ENCODE assay signal across 8 cellular contexts in genomic region chr14:65103150-65103760, GRCh38. TPM values are rescaled to one million over a fixed set of nuclear protein-coding genes. Genes with fewer than 3 reads are reported as not detected.
DNase-seq lines count a peak whose midpoint lies in the region; ATAC-seq and TF ChIP-seq lines count a peak whose summit lies in the region.

No MANE protein-coding gene starts in this region.

- TF ChIP-seq POLR2A in spleen (IDR thresholded peaks at IDR 0.05) = no peak

- peak overlapping the region; percentile 70 for H3K27ac Mint-ChIP-seq in activated CD8-positive, alpha-beta memory T cell treated with anti-CD3 and anti-CD28 coated beads, Interleukin-2, amount 10 ng/mL, durations not matched to agents 7 days and 5 days
- H3K27ac Mint-ChIP-seq in WTC11 = no peak overlapping the region

- 15% methylated on average over 21 of the region's 22 CpGs for WGBS in hepatocyte (ENCODE audit: low lambda C conversion rate, missing lambda C conversion rate)
- WGBS in spleen, 5 donors = 8 to 11% (median 8%) methylated on average over 14 to 22 of the region's 22 CpGs

- peak overlapping the region; percentile 72 for H2AFZ ChIP-seq in MM.1S (ENCODE audit: low read length)
- peak overlapping the region; percentile 74 for H2AFZ ChIP-seq in hepatocyte

- H3K36me3 ChIP-seq in MM.1S (replicated peaks; ENCODE audit: insufficient read depth, low read length) = no peaks in the 10 kb centered on the region
- no peaks in the 10 kb centered on the region for H3K36me3 ChIP-seq in hepatocyte (replicated peaks; ENCODE audit: insufficient read depth, low read depth)
- peaks cover 0 to 9% (median 0%) of the 10 kb centered on the region in 6 donors for H3K36me3 ChIP-seq in spleen

- H3K27ac ChIP-seq in MM.1S (ENCODE audit: low read length) (no peak overlapping the region), hepatocyte (peak overlapping the region; percentile 76), spleen (peak overlapping the region; percentile 72 to 99 (median 96))

- intact Hi-C loops in spleen (cut with DNase I; ENCODE audit: low total_unique reads) = no loop called here

- no peaks in the 10 kb centered on the region for H3K9me3 ChIP-seq in MM.1S (replicated peaks; ENCODE audit: insufficient read depth, low read length)
- H3K9me3 ChIP-seq in hepatocyte (ENCODE audit: low read depth) = no peaks in the 10 kb centered on the region
- H3K9me3 ChIP-seq in spleen = no peaks in the 10 kb centered on the region

- peak overlapping the region; percentile 74 for H3K4me3 ChIP-seq in MM.1S (ENCODE audit: low read length)
- peak overlapping the region; percentile 20 for H3K4me3 ChIP-seq in hepatocyte
- H3K4me3 ChIP-seq in spleen = peak overlapping the region; percentile 63 to 96 (median 90)

- H3K4me1 ChIP-seq in MM.1S (ENCODE audit: low read length) = 0 out of 2 replicates have a peak, but pooled peaks cover 4% of the 10 kb centered on the region
- no peaks in the 10 kb centered on the region for H3K4me1 ChIP-seq in hepatocyte (ENCODE audit: insufficient read depth)
- H3K4me1 ChIP-seq in spleen = peaks cover 29 to 43% (median 37%) of the 10 kb centered on the region in 6 donors

- H3K9me3 Mint-ChIP-seq in activated CD8-positive, alpha-beta memory T cell treated with anti-CD3 and anti-CD28 coated beads, Interleukin-2, amount 10 ng/mL, durations not matched to agents 7 days and 5 days (ENCODE audit: low read depth) = no peaks in the 10 kb centered on the region
- H3K9me3 Mint-ChIP-seq in WTC11 = no peaks in the 10 kb centered on the region

- no peaks in the 10 kb centered on the region for H4K20me1 ChIP-seq in MM.1S (ENCODE audit: insufficient read depth, low read length)
- H4K20me1 ChIP-seq in hepatocyte (ENCODE audit: insufficient read depth, poor library complexity, severe bottlenecking) = no peaks in the 10 kb centered on the region

- H3K79me2 ChIP-seq in MM.1S (ENCODE audit: low read length) (peaks cover 20% of the 10 kb centered on the region), hepatocyte (peaks cover 36% of the 10 kb centered on the region)

- ATAC-seq in activated CD8-positive, alpha-beta memory T cell treated with anti-CD3 and anti-CD28 coated beads, Interleukin-2, amount 10 ng/mL, durations not matched to agents 7 days and 5 days = no peak
- ATAC-seq in WTC11 (peak; percentile 3), GM19023 (IDR thresholded peaks at IDR 0.05; ENCODE audit: unreplicated experiment) (no peak)

- H3K27me3 ChIP-seq in MM.1S (replicated peaks; ENCODE audit: insufficient read depth, low read length) = no peaks in the 10 kb centered on the region
- no peaks in the 10 kb centered on the region for H3K27me3 ChIP-seq in hepatocyte
- no peaks in the 10 kb centered on the region for H3K27me3 ChIP-seq in spleen (replicated peaks in 1 of 7)

- H3F3A ChIP-seq in MM.1S (ENCODE audit: insufficient read depth, low read length) = no peaks in the 10 kb centered on the region

- POLR2A ChIA-PET in WTC11 (lab: Charles Lee) = interaction anchor here (1.9 kb wide), 1 partner anchor 116 kb away, joined by 5 read pairs; the partner anchor contains the start of gene FNTB

- peak overlapping the region; percentile 31; the same call in 1 of the 2 replicates for H3K9ac ChIP-seq in MM.1S (ENCODE audit: low read length)

- peaks cover 42% of the 10 kb centered on the region for H3K4me1 Mint-ChIP-seq in activated CD8-positive, alpha-beta memory T cell treated with anti-CD3 and anti-CD28 coated beads, Interleukin-2, amount 10 ng/mL, durations not matched to agents 7 days and 5 days
- H3K4me1 Mint-ChIP-seq in WTC11 = peaks cover 16% of the 10 kb centered on the region

- H3K27me3 Mint-ChIP-seq in activated CD8-positive, alpha-beta memory T cell treated with anti-CD3 and anti-CD28 coated beads, Interleukin-2, amount 10 ng/mL, durations not matched to agents 7 days and 5 days = peaks cover 5% of the 10 kb centered on the region
- no peaks in the 10 kb centered on the region for H3K27me3 Mint-ChIP-seq in WTC11 (ENCODE audit: low read depth)

- DNase-seq in activated CD8-positive, alpha-beta memory T cell treated with anti-CD3 and anti-CD28 coated beads, Interleukin-2, amount 10 ng/mL, durations not matched to agents 7 days and 5 days = no peak
- DNase-seq in activated CD8-positive, alpha-beta memory T cell treated with anti-CD3 and anti-CD28 coated beads, Interleukin-2, amount 50 U/mL, for 4 hours = no peak
- DNase-seq in MM.1S (peak; percentile 12), WTC11 (ENCODE audit: low spot score) (no peak), hepatocyte (ENCODE audit: low spot score) (peak; percentile 29), spleen (peak; percentile 84), NCI-H2029 (lab: John Stamatoyannopoulos, UW) (no peak)

- CTCF ChIA-PET in activated CD8-positive, alpha-beta memory T cell treated with anti-CD3 and anti-CD28 coated beads, Interleukin-2, amount 10 ng/mL, durations not matched to agents 7 days and 5 days (lab: Charles Lee) = interaction anchor here (0.7 to 1.2 kb wide), 4 partner anchors 93 to 862 kb away, joined by 3 to 4 read pairs (median 3); partner anchors contain the start of gene FNTB
- CTCF ChIA-PET in WTC11 (lab: Charles Lee) = interaction anchor here (0.7 to 1.3 kb wide), 7 partner anchors 9 to 721 kb away, joined by 3 to 14 read pairs (median 3); partner anchors contain the start of gene FNTB

- H3K4me2 ChIP-seq in MM.1S (ENCODE audit: low read depth, low read length) (peak overlapping the region; percentile 59), hepatocyte (peak overlapping the region; percentile 78)

- H3K4me3 Mint-ChIP-seq in activated CD8-positive, alpha-beta memory T cell treated with anti-CD3 and anti-CD28 coated beads, Interleukin-2, amount 10 ng/mL, durations not matched to agents 7 days and 5 days = peak overlapping the region; percentile 91
- peak overlapping the region; percentile 89 for H3K4me3 Mint-ChIP-seq in WTC11

- TF ChIP-seq CTCF in MM.1S (IDR thresholded peaks at IDR 0.05; ENCODE audit: low read length) (no peak), WTC11 (IDR thresholded peaks at IDR 0.05) (no peak), hepatocyte (IDR thresholded peaks at IDR 0.05; ENCODE audit: poor library complexity) (no peak), spleen (IDR thresholded peaks at IDR 0.05 in 8 of 11, conservative IDR thresholded peaks at IDR 0.05 in 3 of 11) (peak in 1 of 11 experiments; percentile 8)

- H3K9me2 ChIP-seq in MM.1S (replicated peaks; ENCODE audit: insufficient read depth, low read length) = no peaks in the 10 kb centered on the region
- no peaks in the 10 kb centered on the region for H3K9me2 ChIP-seq in hepatocyte (replicated peaks; ENCODE audit: insufficient read depth)

- H3K36me3 Mint-ChIP-seq in activated CD8-positive, alpha-beta memory T cell treated with anti-CD3 and anti-CD28 coated beads, Interleukin-2, amount 10 ng/mL, durations not matched to agents 7 days and 5 days = peaks cover 18% of the 10 kb centered on the region
- peaks cover 9% of the 10 kb centered on the region for H3K36me3 Mint-ChIP-seq in WTC11

TF ChIP-seq in WTC11, 78 proteins besides CTCF, POLR2A, EP300 and RAD21 (continues in another document):
- TF ChIP-seq RELA (CRISPR knock-in tag; IDR thresholded peaks at IDR 0.05; ENCODE audit: borderline replicate concordance) (no peak), MYBL2 (CRISPR knock-in tag; IDR thresholded peaks at IDR 0.05) (no peak), IRF2 (CRISPR knock-in tag; IDR thresholded peaks at IDR 0.05; ENCODE audit: borderline replicate concordance, low read depth) (no peak), USF1 (CRISPR knock-in tag; IDR thresholded peaks at IDR 0.05) (no peak), CREB1 (CRISPR knock-in tag; IDR thresholded peaks at IDR 0.05) (no peak), HMGXB4 (CRISPR knock-in tag; IDR thresholded peaks at IDR 0.05) (no peak)

RNA-seq across cellular contexts. Expression of gene MAX, which starts 0.9 kb away (rescaled TPM):
- total RNA-seq in activated CD8-positive, alpha-beta memory T cell treated with anti-CD3 and anti-CD28 coated beads, Interleukin-2, amount 10 ng/mL, durations not matched to agents 7 days and 5 days = 100 to 1,000 TPM; 130 to 134 TPM
- total RNA-seq in WTC11 (2021) (51.2 to 58.5 TPM (median 57.6 TPM) in 3 replicates), hepatocyte (53.5 and 54.3 TPM in 2 replicates), spleen (100 to 1,000 TPM; 100 to 162 (median 143) TPM)
- polyA plus RNA-seq in hepatocyte (70.5 and 86.5 TPM in 2 replicates), spleen (10 to 100 TPM; 58.7 to 79.6 (median 70.6) TPM)

Comparison
In these comparisons a context has a peak if more than half of its experiments do, and no peak if none do; other contexts are left out.
1. DNase-seq: peak in MM.1S (single experiment), hepatocyte (single experiment) and spleen (single experiment); none in activated CD8-positive, alpha-beta memory T cell treated with anti-CD3 and anti-CD28 coated beads, Interleukin-2, amount 10 ng/mL, durations not matched to agents 7 days and 5 days (single experiment), activated CD8-positive, alpha-beta memory T cell treated with anti-CD3 and anti-CD28 coated beads, Interleukin-2, amount 50 U/mL, for 4 hours (single experiment), WTC11 (single experiment) and NCI-H2029 (single experiment).
2. H3K4me3 ChIP-seq: peak in every context shown above with its lines; median percentile 90 in spleen; 74 in MM.1S; 20 in hepatocyte.